9 cellular contexts compared by ENCODE assay signal in genomic region chr17:16652252-16652651, GRCh38. TPM values are rescaled to one million over a fixed set of nuclear protein-coding genes. Genes with fewer than 3 reads are reported as not detected.
DNase-seq lines count a peak whose midpoint lies in the region; ATAC-seq and TF ChIP-seq lines count a peak whose summit lies in the region.
"Had no signal": no experiment of that assay in that cellular context is flagged by ENCODE, and none has a peak within 500 bp of the region (broad histone marks: within the 10 kb centered on the region; RNA-seq: fewer than 3 reads in every experiment).

No MANE protein-coding gene starts in this region.

- no peak for DNase-seq in activated CD4-positive, alpha-beta T cell treated with anti-CD3 and anti-CD28 coated beads, Interleukin-2, amount 10 ng/mL, durations not matched to agents 7 days and 5 days
- DNase-seq in activated CD4-positive, alpha-beta T cell treated with anti-CD3 and anti-CD28 coated beads for 1 hour = no peak
- DNase-seq in LNCaP clone FGC (ENCODE audit: low read depth) = no peak
- no peak for DNase-seq in omental fat pad (ENCODE audit: low spot score)
- DNase-seq in AML-193 (lab: John Stamatoyannopoulos, UW) = no peak
- no peak for DNase-seq in effector CD8-positive, alpha-beta T cell (lab: John Stamatoyannopoulos, UW)
- DNase-seq: NCI-H1092 treated with DMSO at 0.1 percent for 48 hours had no signal

- no peak for ATAC-seq in omental fat pad (ENCODE audit: low FRiP score)

- H3K4me1 ChIP-seq in endocrine pancreas (ENCODE audit: control insufficient read depth, insufficient read depth, low read length) (no peaks in the 10 kb centered on the region), neuron (ENCODE audit: insufficient read depth, low read length) (peaks cover 10% of the 10 kb centered on the region)

- H3K4me1 Mint-ChIP-seq in activated CD4-positive, alpha-beta T cell treated with anti-CD3 and anti-CD28 coated beads, Interleukin-2, amount 10 ng/mL, durations not matched to agents 7 days and 5 days = peaks cover 17% of the 10 kb centered on the region

- TF ChIP-seq CTCF in LNCaP clone FGC (IDR thresholded peaks at IDR 0.05; ENCODE audit: control insufficient read depth, extremely low read depth, insufficient read depth) = no peak
- TF ChIP-seq CTCF in omental fat pad (IDR thresholded peaks at IDR 0.05) = no peak

- no peaks in the 10 kb centered on the region for H3K9me3 ChIP-seq in endocrine pancreas (ENCODE audit: control insufficient read depth, low read length)
- peaks cover 4% of the 10 kb centered on the region for H3K9me3 ChIP-seq in neuron (ENCODE audit: low read length)

- POLR2A ChIA-PET in activated CD4-positive, alpha-beta T cell treated with anti-CD3 and anti-CD28 coated beads, Interleukin-2, amount 10 ng/mL, durations not matched to agents 7 days and 5 days (lab: Charles Lee) = no interaction called here

- CTCF ChIA-PET in activated CD4-positive, alpha-beta T cell treated with anti-CD3 and anti-CD28 coated beads, Interleukin-2, amount 10 ng/mL, durations not matched to agents 7 days and 5 days (lab: Charles Lee) = interaction anchor here (1.1 to 1.6 kb wide), 2 partner anchors 37 to 68 kb away, joined by 3 to 9 read pairs; partner anchors contain the start of gene CCDC144A

- H2AFZ ChIP-seq in neuron (ENCODE audit: low read depth, low read length) = no peak overlapping the region

- peak overlapping the region; percentile 78 for H3K4me3 Mint-ChIP-seq in activated CD4-positive, alpha-beta T cell treated with anti-CD3 and anti-CD28 coated beads, Interleukin-2, amount 10 ng/mL, durations not matched to agents 7 days and 5 days

- no peak overlapping the region for H3K9ac ChIP-seq in endocrine pancreas (ENCODE audit: control insufficient read depth, insufficient read depth, low read length)

- H3K36me3 Mint-ChIP-seq in activated CD4-positive, alpha-beta T cell treated with anti-CD3 and anti-CD28 coated beads, Interleukin-2, amount 10 ng/mL, durations not matched to agents 7 days and 5 days (ENCODE audit: low read depth) = peaks cover 8% of the 10 kb centered on the region

- no peaks in the 10 kb centered on the region for H3K9me3 Mint-ChIP-seq in activated CD4-positive, alpha-beta T cell treated with anti-CD3 and anti-CD28 coated beads, Interleukin-2, amount 10 ng/mL, durations not matched to agents 7 days and 5 days

- H3K27ac Mint-ChIP-seq in activated CD4-positive, alpha-beta T cell treated with anti-CD3 and anti-CD28 coated beads, Interleukin-2, amount 10 ng/mL, durations not matched to agents 7 days and 5 days = no peak overlapping the region

- H3K36me3 ChIP-seq in endocrine pancreas (ENCODE audit: control insufficient read depth, insufficient read depth, low read length) = no peaks in the 10 kb centered on the region
- H3K36me3 ChIP-seq in neuron (ENCODE audit: insufficient read depth, low read length) = peaks cover 23% of the 10 kb centered on the region

- H3K27me3 Mint-ChIP-seq in activated CD4-positive, alpha-beta T cell treated with anti-CD3 and anti-CD28 coated beads, Interleukin-2, amount 10 ng/mL, durations not matched to agents 7 days and 5 days = peaks cover 7% of the 10 kb centered on the region

- H3K27me3 ChIP-seq in endocrine pancreas (ENCODE audit: control insufficient read depth, insufficient read depth, low read length) (no peaks in the 10 kb centered on the region), neuron (ENCODE audit: insufficient read depth, low read length) (no peaks in the 10 kb centered on the region)

- H3K4me3 ChIP-seq in LNCaP clone FGC (ENCODE audit: low read depth, low read length) (peak overlapping the region; percentile 65), endocrine pancreas (ENCODE audit: control insufficient read depth, insufficient read depth, low read length) (peak overlapping the region; percentile 66), neuron (ENCODE audit: low read length) (peak overlapping the region; percentile 60)

RNA-seq across cellular contexts. Expression of gene ZNF624, which starts 1.4 kb away (rescaled TPM):
- 1 to 10 TPM; 5.1 to 5.4 TPM for total RNA-seq in activated CD4-positive, alpha-beta T cell treated with anti-CD3 and anti-CD28 coated beads, Interleukin-2, amount 10 ng/mL, durations not matched to agents 7 days and 5 days
- total RNA-seq in omental fat pad = 1 to 10 TPM; 3.0 to 4.1 (median 3.5) TPM

RNA-seq across cellular contexts. Expression of gene CCDC144A, which starts 37.8 kb away (rescaled TPM):
- total RNA-seq in activated CD4-positive, alpha-beta T cell treated with anti-CD3 and anti-CD28 coated beads, Interleukin-2, amount 10 ng/mL, durations not matched to agents 7 days and 5 days = 1 to 10 TPM; 6.5 to 6.6 TPM
- total RNA-seq in omental fat pad = 10 to 100 TPM in 1 of 4 donors, 1 to 10 TPM in 3; 1.1 to 20.3 (median 5.5) TPM
